ENCODE assay signal across 18 cellular contexts in genomic region chr19:607301-608154, GRCh38. TPM values are rescaled to one million over a fixed set of nuclear protein-coding genes. Genes with fewer than 3 reads are reported as not detected.
DNase-seq lines count a peak whose midpoint lies in the region; TF ChIP-seq lines count a peak whose summit lies in the region.
"Had no signal": no experiment of that assay in that cellular context is flagged by ENCODE, and none has a peak within 500 bp of the region (broad histone marks: within the 10 kb centered on the region; RNA-seq: fewer than 3 reads in every experiment).

No MANE protein-coding gene starts in this region.

- H2AFZ ChIP-seq in mesenchymal stem cell (ENCODE audit: low read depth, low read length) = no peak overlapping the region

- 93% methylated on average over 30 of the region's 30 CpGs for WGBS in mesenchymal stem cell

- H4K8ac ChIP-seq in mesenchymal stem cell (ENCODE audit: low read length) = no peak overlapping the region

- H2BK15ac ChIP-seq in mesenchymal stem cell (ENCODE audit: low read depth, poor library complexity, severe bottlenecking) = no peak overlapping the region

- H3K9me3 ChIP-seq in HEK293 (ENCODE audit: control insufficient read depth, insufficient read depth, low read depth, low read length) (no peaks in the 10 kb centered on the region), mesenchymal stem cell (ENCODE audit: control insufficient read depth, low read length) (no peaks in the 10 kb centered on the region)
- H3K9me3 ChIP-seq: Caco-2, Peyer's patch, SJSA1 had no signal

- TF ChIP-seq CTCF in HEK293 (tag by site-specific recombination; IDR thresholded peaks at IDR 0.05) (no peak), dorsolateral prefrontal cortex (IDR thresholded peaks at IDR 0.05 in 54 of 56, conservative IDR thresholded peaks at IDR 0.05 in 2 of 56; ENCODE audit: low read depth in 1 of 56, partially characterized antibody in 56 of 56) (no peak)

- no peaks in the 10 kb centered on the region for H3K79me1 ChIP-seq in mesenchymal stem cell (replicated peaks; ENCODE audit: low read length, poor library complexity, severe bottlenecking)

- peak overlapping the region; percentile 73 for H2AK5ac ChIP-seq in mesenchymal stem cell (ENCODE audit: low read length, severe bottlenecking)

- no peak overlapping the region for H2BK5ac ChIP-seq in mesenchymal stem cell (ENCODE audit: low read depth, low read length, poor library complexity, severe bottlenecking)

- CTCF ChIA-PET in HEK293 (lab: Yijun Ruan, JAX) = no interaction called here

- no peak overlapping the region for H4K91ac ChIP-seq in mesenchymal stem cell (ENCODE audit: low read length)

- peaks cover 0 to 6% of the 10 kb centered on the region in 2 experiments; a peak in 2 of 3 replicates for H3K36me3 ChIP-seq in HEK293 (ENCODE audit: control insufficient read depth in 2 of 2, insufficient read depth in 1 of 2, low read length in 2 of 2)
- H3K36me3 ChIP-seq in mesenchymal stem cell (ENCODE audit: control insufficient read depth in 1 of 2, insufficient read depth in 2 of 2, low read depth in 1 of 2, low read length in 2 of 2) = peaks cover 0 to 3% of the 10 kb centered on the region in 2 experiments
- H3K36me3 ChIP-seq: Peyer's patch had no signal

- POLR2A ChIA-PET in HEK293 (lab: Yijun Ruan, JAX) = no interaction called here

- DNase-seq in dorsolateral prefrontal cortex = peak in 2 of 10 donors; percentile 47 to 63
- DNase-seq in mesenchymal stem cell = no peak
- peak; percentile 12 for DNase-seq in superior temporal gyrus (ENCODE audit: extremely low spot score)
- DNase-seq in NCI-H1436 (lab: John Stamatoyannopoulos, UW) = no peak
- no peak for DNase-seq in activated CD4-positive, CD25-positive, alpha-beta regulatory T cell treated with anti-CD3 and anti-CD28 coated beads, Interleukin-2, amount 50 U/mL, for 72 hours
- no peak for DNase-seq in HCEC 1CT
- DNase-seq: AML-193; Caco-2; CD4-positive, CD25-positive, alpha-beta regulatory T cell; MM.1S; NCI-H1092; NCI-H1694; NCI-H2081 treated with DMSO at 0.1 percent for 48 hours; Peyer's patch had no signal

- no peak overlapping the region for H3K4ac ChIP-seq in mesenchymal stem cell (ENCODE audit: low read depth in 1 of 2, low read length in 2 of 2)

- H3K4me2 ChIP-seq in mesenchymal stem cell (ENCODE audit: low read length, poor library complexity, severe bottlenecking) = no peak overlapping the region

- H3K27me3 ChIP-seq in dorsolateral prefrontal cortex (no peaks in the 10 kb centered on the region), mesenchymal stem cell (ENCODE audit: control insufficient read depth in 1 of 2, insufficient read depth in 1 of 2, low read length in 2 of 2) (no peaks in the 10 kb centered on the region)
- H3K27me3 ChIP-seq: Peyer's patch, SJSA1 had no signal

- intact Hi-C loops in dorsolateral prefrontal cortex (cut with DNase I) = no loop called here

- H2BK12ac ChIP-seq in mesenchymal stem cell (ENCODE audit: low read length in 2 of 2) = no peak overlapping the region

- H3K4me3 ChIP-seq in HEK293 (ENCODE audit: low read depth, low read length) (no peak overlapping the region), dorsolateral prefrontal cortex (no peak overlapping the region), mesenchymal stem cell (ENCODE audit: insufficient read depth in 1 of 2, low read depth in 1 of 2, low read length in 2 of 2) (no peak overlapping the region)
- H3K4me3 ChIP-seq: Peyer's patch, SJSA1 had no signal

- no peak overlapping the region for H3K23ac ChIP-seq in mesenchymal stem cell (ENCODE audit: low read length in 2 of 2)

- no peaks in the 10 kb centered on the region for H3K4me1 ChIP-seq in HEK293 (ENCODE audit: control insufficient read depth, insufficient read depth, low read length)
- H3K4me1 ChIP-seq in mesenchymal stem cell (ENCODE audit: control insufficient read depth, insufficient read depth, low read depth, low read length) = peaks cover 35% of the 10 kb centered on the region
- H3K4me1 ChIP-seq: Caco-2 had no signal

- H3K27ac ChIP-seq in HEK293 (ENCODE audit: extremely low read depth, low read depth, low read length) (no peak overlapping the region), dorsolateral prefrontal cortex (peak overlapping the region in 54 of 59 donors; percentile 11 to 97 (median 91)), mesenchymal stem cell (ENCODE audit: low read length, poor library complexity, severe bottlenecking) (no peak overlapping the region)
- H3K27ac ChIP-seq: Peyer's patch, SJSA1 had no signal

- no peak overlapping the region for H3K14ac ChIP-seq in mesenchymal stem cell (ENCODE audit: low read length in 2 of 2)

- H2BK120ac ChIP-seq in mesenchymal stem cell (ENCODE audit: low read depth, low read length) = no peak overlapping the region

- H3K9ac ChIP-seq in mesenchymal stem cell (ENCODE audit: low read length) = no peak overlapping the region

- H3K18ac ChIP-seq in mesenchymal stem cell (ENCODE audit: low read depth in 1 of 2, low read length in 2 of 2) = no peak overlapping the region

TF ChIP-seq in HEK293, 187 proteins besides CTCF, POLR2A, EP300 and RAD21:
- TF ChIP-seq ZNF266 (tag by site-specific recombination; IDR thresholded peaks at IDR 0.05; ENCODE audit: low read depth) (no peak), ZSCAN18 (tag by site-specific recombination; IDR thresholded peaks at IDR 0.05) (no peak), KLF7 (tag by site-specific recombination; IDR thresholded peaks at IDR 0.05; ENCODE audit: borderline replicate concordance) (no peak), KLF8 (tag by site-specific recombination; IDR thresholded peaks at IDR 0.05) (peak; percentile 17; the same call in 1 of the 2 replicates), ZNF248 (tag by site-specific recombination; IDR thresholded peaks at IDR 0.05) (no peak), ZNF416 (tag by site-specific recombination; IDR thresholded peaks at IDR 0.05) (no peak), OVOL3 (tag by site-specific recombination; IDR thresholded peaks at IDR 0.05) (no peak), ZNF155 (tag by site-specific recombination; IDR thresholded peaks at IDR 0.05) (no peak), ZNF580 (tag by site-specific recombination; IDR thresholded peaks at IDR 0.05) (peak; percentile 68; the same call in 1 of the 2 replicates), SCRT1 (tag by site-specific recombination; IDR thresholded peaks at IDR 0.05; ENCODE audit: borderline replicate concordance) (no peak)

RNA-seq across cellular contexts. Expression of gene HCN2, which starts 17.8 kb away (rescaled TPM):
- 100 to 1,000 TPM in 109 of 120 experiments, 10 to 100 TPM in 11; 76.8 to 199 (median 123) TPM for total RNA-seq in dorsolateral prefrontal cortex
- 2.0 TPM for polyA plus RNA-seq in mesenchymal stem cell (2013, experiment 1 of 2)
- 2.1 TPM for polyA plus RNA-seq in mesenchymal stem cell (2013, experiment 2 of 2)
- total RNA-seq: Peyer's patch had no signal
- polyA plus RNA-seq: CD4-positive, CD25-positive, alpha-beta regulatory T cell had no signal

RNA-seq across cellular contexts. Expression of gene POLRMT, which starts 25.8 kb away (rescaled TPM):
- total RNA-seq in dorsolateral prefrontal cortex = 10 to 100 TPM; 27.8 to 91.2 (median 61.9) TPM
- 24.9 TPM for polyA plus RNA-seq in mesenchymal stem cell (2013, experiment 1 of 2)
- 23.7 TPM for polyA plus RNA-seq in mesenchymal stem cell (2013, experiment 2 of 2)

RNA-seq across cellular contexts. Expression of gene FGF22, which starts 32.2 kb away (rescaled TPM):
- 10 to 100 TPM in 2 of 120 experiments, 1 to 10 TPM in 118; 3.6 to 10.1 (median 5.8) TPM for total RNA-seq in dorsolateral prefrontal cortex
- 0.04 TPM for polyA plus RNA-seq in mesenchymal stem cell (2013, experiment 1 of 2)
- polyA plus RNA-seq in mesenchymal stem cell (2013, experiment 2 of 2) = 0.07 TPM
- total RNA-seq: LHCN-M2, NCI-H460, Peyer's patch had no signal

RNA-seq across cellular contexts. Expression of gene BSG, which starts 35.1 kb away (rescaled TPM):
- 100 to 1,000 TPM; 350 to 867 (median 549) TPM for total RNA-seq in dorsolateral prefrontal cortex
- 617 TPM for polyA plus RNA-seq in mesenchymal stem cell (2013, experiment 1 of 2)
- 607 TPM for polyA plus RNA-seq in mesenchymal stem cell (2013, experiment 2 of 2)

RNA-seq across cellular contexts. Expression of gene RNF126, which starts 55.5 kb away (rescaled TPM):
- total RNA-seq in dorsolateral prefrontal cortex = 10 to 100 TPM; 22.4 to 58.2 (median 41.2) TPM
- polyA plus RNA-seq in mesenchymal stem cell (2013, experiment 1 of 2) = 41.9 TPM
- polyA plus RNA-seq in mesenchymal stem cell (2013, experiment 2 of 2) = 43.6 TPM

Comparison
In these comparisons a context has a peak if more than half of its experiments do, and no peak if none do; other contexts are left out.
1. H3K27ac ChIP-seq: peak in dorsolateral prefrontal cortex (54 of 59); none in HEK293 (single experiment) and mesenchymal stem cell (single experiment).